ENCODE assay signal across 8 cellular contexts in the genomic region with DNA sequence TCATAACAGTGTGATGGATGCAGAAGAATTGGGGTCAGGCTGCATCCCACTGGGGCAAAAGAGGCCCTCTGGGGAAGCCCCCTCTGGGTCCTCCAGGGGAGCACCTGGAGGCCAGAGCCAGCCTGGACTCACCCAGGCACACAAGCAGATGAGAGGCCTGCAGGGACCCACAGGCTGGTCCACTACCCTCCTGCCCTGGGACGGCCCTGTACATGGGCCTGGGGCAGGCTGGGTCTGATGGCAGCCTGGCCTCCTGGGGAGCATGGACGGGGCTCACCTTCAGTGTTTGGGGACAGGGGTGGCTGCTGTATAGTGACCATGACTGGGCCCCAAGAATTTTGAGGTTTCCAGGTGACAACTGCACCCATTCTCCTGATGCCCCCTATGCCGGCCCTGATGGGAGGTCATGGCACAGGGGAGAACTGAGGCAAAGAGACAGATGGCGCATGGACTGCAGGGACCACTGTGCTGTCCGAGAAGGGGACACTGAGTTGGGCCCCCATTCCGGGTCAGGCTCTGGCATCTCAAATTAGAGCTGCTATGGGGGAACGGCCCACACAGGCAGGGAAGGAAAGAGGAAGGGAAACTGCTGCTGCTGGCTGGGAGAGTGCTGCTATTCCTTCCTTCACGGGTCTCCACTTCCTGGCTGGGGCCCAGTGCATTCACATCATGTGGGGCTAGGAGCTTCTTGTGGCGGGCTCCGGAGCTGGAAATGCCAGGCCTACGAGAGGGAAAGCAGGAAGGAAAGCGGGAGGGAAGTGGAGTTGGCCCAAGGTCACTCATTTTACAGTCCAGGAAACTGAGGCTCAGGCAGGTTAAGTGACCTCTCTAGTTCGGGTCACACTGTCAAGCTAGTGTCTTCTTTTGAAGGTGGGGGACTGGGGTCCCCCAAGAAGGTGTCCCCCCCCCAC. TPM values are rescaled to one million over a fixed set of nuclear protein-coding genes. Genes with fewer than 3 reads are reported as not detected.
DNase-seq lines count a peak whose midpoint lies in the region; ATAC-seq and TF ChIP-seq lines count a peak whose summit lies in the region.

No MANE protein-coding gene starts in this region.

- peak overlapping the region; percentile 59 for H3K27ac ChIP-seq in RWPE2 (ENCODE audit: poor library complexity, severe bottlenecking)

- POLR2A ChIA-PET in activated CD4-positive, alpha-beta T cell treated with anti-CD3 and anti-CD28 coated beads for 36 hours (lab: Charles Lee) = interaction anchor here (0.5 to 1.3 kb wide), 2 partner anchors 34 to 35 kb away, joined by 7 to 9 read pairs; no protein-coding TSS in a partner anchor

- peak overlapping the region; percentile 79 for H3K4me3 Mint-ChIP-seq in activated CD4-positive, alpha-beta T cell treated with anti-CD3 and anti-CD28 coated beads for 36 hours
- peak overlapping the region; percentile 82 to 93 for H3K4me3 Mint-ChIP-seq in effector memory CD8-positive, alpha-beta T cell

- H3K4me1 Mint-ChIP-seq in activated CD4-positive, alpha-beta T cell treated with anti-CD3 and anti-CD28 coated beads for 36 hours = peaks cover 78% of the 10 kb centered on the region
- peaks cover 42 to 49% of the 10 kb centered on the region in 2 donors for H3K4me1 Mint-ChIP-seq in effector memory CD8-positive, alpha-beta T cell (ENCODE audit: low read depth in 2 of 2)

- H3K4me1 ChIP-seq in RWPE2 (ENCODE audit: insufficient read depth, poor library complexity, severe bottlenecking) = peaks cover 21% of the 10 kb centered on the region
- H3K4me1 ChIP-seq in mucosa of descending colon (ENCODE audit: low read depth) = peaks cover 49% of the 10 kb centered on the region

- H3K9me3 ChIP-seq in RWPE2 (ENCODE audit: severe bottlenecking) (no peaks in the 10 kb centered on the region), mucosa of descending colon (no peaks in the 10 kb centered on the region)

- TF ChIP-seq CTCF in RWPE2 (IDR thresholded peaks at IDR 0.05; ENCODE audit: poor library complexity, severe bottlenecking) (no peak), mucosa of descending colon (IDR thresholded peaks at IDR 0.05) (no peak)

- H3K9me3 Mint-ChIP-seq in activated CD4-positive, alpha-beta T cell treated with anti-CD3 and anti-CD28 coated beads for 36 hours (ENCODE audit: low read depth) = peaks cover 10% of the 10 kb centered on the region
- H3K9me3 Mint-ChIP-seq in effector memory CD8-positive, alpha-beta T cell = no peaks in the 10 kb centered on the region

- no peaks in the 10 kb centered on the region for H3K27me3 Mint-ChIP-seq in activated CD4-positive, alpha-beta T cell treated with anti-CD3 and anti-CD28 coated beads for 36 hours
- H3K27me3 Mint-ChIP-seq in effector memory CD8-positive, alpha-beta T cell = no peaks in the 10 kb centered on the region

- CTCF ChIA-PET in activated CD4-positive, alpha-beta T cell treated with anti-CD3 and anti-CD28 coated beads for 36 hours (lab: Charles Lee) = interaction anchor here (0.8 to 1.1 kb wide), 2 partner anchors 35 to 91 kb away, joined by 3 to 6 read pairs; no protein-coding TSS in a partner anchor

- peak overlapping the region; percentile 21 for H3K4me3 ChIP-seq in RWPE2 (ENCODE audit: severe bottlenecking)
- no peak overlapping the region for H3K4me3 ChIP-seq in mucosa of descending colon

- peak; percentile 51 for DNase-seq in activated CD4-positive, alpha-beta T cell treated with anti-CD3 and anti-CD28 coated beads for 36 hours
- no peak for DNase-seq in activated CD4-positive, alpha-beta T cell treated with anti-CD3 and anti-CD28 coated beads for 1 hour
- peak; percentile 46 for DNase-seq in RWPE2 (ENCODE audit: low spot score)
- DNase-seq in effector memory CD8-positive, alpha-beta T cell = no peak
- peak; percentile 64 to 83 (median 73) for DNase-seq in mucosa of descending colon
- peak; percentile 70 for DNase-seq in ureter (ENCODE audit: low spot score)
- no peak for DNase-seq in middle frontal gyrus (ENCODE audit: extremely low spot score, low spot score)

- ATAC-seq in activated CD4-positive, alpha-beta T cell treated with anti-CD3 and anti-CD28 coated beads for 36 hours = no peak
- ATAC-seq in RWPE2 (ENCODE audit: low read depth) (no peak), mucosa of descending colon (no peak), GM18909 (IDR thresholded peaks at IDR 0.05; ENCODE audit: poor library complexity, unreplicated experiment) (no peak)
- ATAC-seq in effector memory CD8-positive, alpha-beta T cell (replicated peaks) = no peak

- H3K36me3 Mint-ChIP-seq in activated CD4-positive, alpha-beta T cell treated with anti-CD3 and anti-CD28 coated beads for 36 hours (ENCODE audit: low read depth) = peaks cover 22% of the 10 kb centered on the region
- H3K36me3 Mint-ChIP-seq in effector memory CD8-positive, alpha-beta T cell (ENCODE audit: insufficient read depth) = peaks cover 24% of the 10 kb centered on the region

- no peaks in the 10 kb centered on the region for H3K27me3 ChIP-seq in RWPE2 (ENCODE audit: insufficient read depth, poor library complexity, severe bottlenecking)

- intact Hi-C loops in activated CD4-positive, alpha-beta T cell treated with anti-CD3 and anti-CD28 coated beads for 36 hours (cut with DNase I, micrococcal nuclease) = loop anchor here (1.0 to 10.0 kb wide), 14 partner anchors 30 to 977 kb away; a partner anchor contains a TSS
- intact Hi-C loops in mucosa of descending colon (cut with DNase I, micrococcal nuclease) = no loop called here

- H3K36me3 ChIP-seq in RWPE2 (ENCODE audit: low read depth) (no peaks in the 10 kb centered on the region), mucosa of descending colon (ENCODE audit: low read depth) (no peaks in the 10 kb centered on the region)

- H3K27ac Mint-ChIP-seq in activated CD4-positive, alpha-beta T cell treated with anti-CD3 and anti-CD28 coated beads for 36 hours = peak overlapping the region; percentile 98
- H3K27ac Mint-ChIP-seq in effector memory CD8-positive, alpha-beta T cell = peak overlapping the region; percentile 92 to 93

RNA-seq across cellular contexts. Expression of a gene that starts 1.5 kb away (rescaled TPM):
- total RNA-seq in activated CD4-positive, alpha-beta T cell treated with anti-CD3 and anti-CD28 coated beads for 36 hours = 10 to 100 TPM; 39.6 to 44.4 TPM
- total RNA-seq in mucosa of descending colon (10 to 100 TPM; 39.1 to 47.8 (median 44.2) TPM), ureter (31.3 TPM)

RNA-seq across cellular contexts. Expression of a gene that starts 36.0 kb away (rescaled TPM):
- 10 to 100 TPM; 51.4 to 57.9 TPM for total RNA-seq in activated CD4-positive, alpha-beta T cell treated with anti-CD3 and anti-CD28 coated beads for 36 hours
- 1 to 10 TPM; 1.2 to 2.5 (median 1.8) TPM for total RNA-seq in mucosa of descending colon
- total RNA-seq in ureter = 3.0 TPM

RNA-seq across cellular contexts. Expression of a gene that starts 39.5 kb away (rescaled TPM):
- total RNA-seq in activated CD4-positive, alpha-beta T cell treated with anti-CD3 and anti-CD28 coated beads for 36 hours = 100 to 1,000 TPM in 1 of 2 experiments, 10 to 100 TPM in 1; 77.4 to 108 TPM
- total RNA-seq in mucosa of descending colon (10 to 100 TPM; 19.5 to 68.9 (median 23.2) TPM), ureter (32.1 TPM)

Comparison
In these comparisons a context has a peak if more than half of its experiments do, and no peak if none do; other contexts are left out.
1. DNase-seq: peak in activated CD4-positive, alpha-beta T cell treated with anti-CD3 and anti-CD28 coated beads for 36 hours (single experiment), RWPE2 (single experiment), mucosa of descending colon (3 of 3) and ureter (single experiment); none in activated CD4-positive, alpha-beta T cell treated with anti-CD3 and anti-CD28 coated beads for 1 hour (single experiment), effector memory CD8-positive, alpha-beta T cell (0 of 3) and middle frontal gyrus (single experiment).
2. RNA of a gene that starts 36.0 kb away (total RNA-seq): 51.4 to 57.9 TPM in activated CD4-positive, alpha-beta T cell treated with anti-CD3 and anti-CD28 coated beads for 36 hours; 3.0 TPM in ureter (single experiment) and 1.2 to 2.5 TPM in mucosa of descending colon; every median in the first group is over 10 times any median in the second.
3. intact Hi-C loops: an anchor here in activated CD4-positive, alpha-beta T cell treated with anti-CD3 and anti-CD28 coated beads for 36 hours (1.0 to 10.0 kb wide); none called in mucosa of descending colon.